18 cellular contexts compared by ENCODE assay signal in the genomic region with DNA sequence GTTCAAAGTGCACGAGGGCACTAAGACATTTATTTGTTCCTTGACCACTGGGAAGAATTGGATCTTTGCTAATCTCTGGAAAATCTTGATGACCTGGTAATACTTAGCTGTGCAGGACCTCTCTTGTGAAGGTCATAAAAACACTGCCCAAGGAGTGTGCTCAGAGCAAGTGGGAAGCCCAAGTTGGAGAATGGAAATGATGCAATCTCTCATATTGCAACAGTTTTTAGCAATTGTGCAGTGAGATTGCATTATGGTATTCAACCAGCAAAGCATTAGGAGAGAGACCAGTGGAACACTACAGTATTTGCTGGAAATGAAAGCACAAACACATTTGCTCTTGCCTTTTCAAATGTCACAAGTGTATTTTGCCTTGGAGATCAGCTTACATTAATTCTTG. TPM values are rescaled to one million over a fixed set of nuclear protein-coding genes. Genes with fewer than 3 reads are reported as not detected.
A peak's percentile ranks its signal among the peaks of the same experiment; 100 is the strongest.
DNase-seq lines count a peak whose midpoint lies in the region; FAIRE-seq and TF ChIP-seq lines count a peak whose summit lies in the region.
"Had no signal": no experiment of that assay in that cellular context is flagged by ENCODE, and none has a peak within 500 bp of the region (broad histone marks: within the 10 kb centered on the region; RNA-seq: fewer than 3 reads in every experiment).

No MANE protein-coding gene starts in this region.

- H3K4me1 ChIP-seq in spleen, result peaks cover 0 to 9% (median 3%) of the 10 kb centered on the region in 6 donors
- H3K4me1 ChIP-seq: sigmoid colon had no signal

- intact Hi-C loops in spleen (cut with DNase I; ENCODE audit: low total_unique reads), result no loop called here

- H3K27ac ChIP-seq in spleen, result peak overlapping the region in 6 of 8 donors; percentile 15 to 81 (median 62)
- no peak overlapping the region for H3K27ac ChIP-seq in substantia nigra (ENCODE audit: low read depth, low read length, poor library complexity, severe bottlenecking)
- H3K27ac ChIP-seq: sigmoid colon, stomach had no signal

- 53 to 81% (median 65%) methylated on average over 1 of the region's 1 CpG for WGBS in spleen, 5 donors

- H3K9me3 ChIP-seq in spleen, result no peaks in the 10 kb centered on the region
- H3K9me3 ChIP-seq: sigmoid colon, stomach had no signal

- no peak for FAIRE-seq in HTR-8/SVneo (lab: Jason Lieb, UNC)

- H3K4me3 ChIP-seq in fibroblast of mammary gland (ENCODE audit: control insufficient read depth, low read depth, low read length) (no peak overlapping the region), spleen (no peak overlapping the region)
- H3K4me3 ChIP-seq: sigmoid colon, stomach had no signal

- H3K27me3 ChIP-seq in spleen (replicated peaks in 1 of 7), result no peaks in the 10 kb centered on the region
- H3K27me3 ChIP-seq: sigmoid colon, stomach had no signal

- no peak for TF ChIP-seq POLR2A in spleen (IDR thresholded peaks at IDR 0.05)

- TF ChIP-seq CTCF in fibroblast of mammary gland (conservative IDR thresholded peaks at IDR 0.05; ENCODE audit: control insufficient read depth, insufficient read depth, low read depth, low read length) (no peak), spleen (IDR thresholded peaks at IDR 0.05 in 8 of 11, conservative IDR thresholded peaks at IDR 0.05 in 3 of 11) (no peak)

- H3K36me3 ChIP-seq in spleen, result no peaks in the 10 kb centered on the region
- H3K36me3 ChIP-seq: sigmoid colon, stomach had no signal

- DNase-seq in GM04504 (ENCODE audit: low read depth) (peak; percentile 25), NOMO-1 (lab: John Stamatoyannopoulos, UW; ENCODE audit: unreplicated experiment in 2 of 2) (peak; percentile 33 to 79), fibroblast of mammary gland (ENCODE audit: low read depth) (peak; percentile 72), spleen (no peak), HTR-8/SVneo (ENCODE audit: insufficient read length, low spot score) (no peak), substantia nigra (lab: John Stamatoyannopoulos, UW) (no peak)
- no peak for DNase-seq in activated CD4-positive, alpha-beta T cell treated with anti-CD3 and anti-CD28 coated beads, Interleukin-2, amount 50 U/mL, for 4 hours
- DNase-seq: activated CD4-positive, alpha-beta T cell treated with anti-CD3 and anti-CD28 coated beads for 4 hours; activated T-cell treated with anti-CD3 and anti-CD28 coated beads, Interleukin-2, amount 50 U/mL, for 72 hours; amniotic stem cell; Calu3; cortex of kidney; natural killer cell; NK-92 treated with Interleukin-12 subunit alpha and Interleukin-12 subunit beta, amount 100 ng/mL, for 24 hours; sigmoid colon; stomach; SW 1271 had no signal

RNA-seq across cellular contexts. Expression of gene TXNDC8, which starts 34.5 kb away (rescaled TPM):
- not detected for total RNA-seq in spleen
- polyA plus RNA-seq in spleen, result not detected
- total RNA-seq: activated T-cell treated with anti-CD3 and anti-CD28 coated beads, Interleukin-2, amount 50 U/mL, for 72 hours; Calu3; glomerular endothelial cell; natural killer cell; sigmoid colon; stomach had no signal
- polyA plus RNA-seq: sigmoid colon, stomach had no signal

RNA-seq across cellular contexts. Expression of gene TXN, which starts 46.8 kb away (rescaled TPM):
- total RNA-seq in spleen, result 100 to 1,000 TPM in 3 of 7 donors, 10 to 100 TPM in 4; 74.4 to 118 (median 88.7) TPM
- 100 to 1,000 TPM; 170 to 196 (median 192) TPM for polyA plus RNA-seq in spleen

Comparison
In these comparisons a context has a peak if more than half of its experiments do, and no peak if none do; other contexts are left out.
1. DNase-seq: peak in GM04504 (single experiment), NOMO-1 (2 of 2) and fibroblast of mammary gland (single experiment); none in spleen (single experiment), HTR-8/SVneo (single experiment), activated CD4-positive, alpha-beta T cell treated with anti-CD3 and anti-CD28 coated beads, Interleukin-2, amount 50 U/mL, for 4 hours (0 of 2) and substantia nigra (0 of 49).